Comparison of ENCODE assay signal across 10 cellular contexts in the genomic region with DNA sequence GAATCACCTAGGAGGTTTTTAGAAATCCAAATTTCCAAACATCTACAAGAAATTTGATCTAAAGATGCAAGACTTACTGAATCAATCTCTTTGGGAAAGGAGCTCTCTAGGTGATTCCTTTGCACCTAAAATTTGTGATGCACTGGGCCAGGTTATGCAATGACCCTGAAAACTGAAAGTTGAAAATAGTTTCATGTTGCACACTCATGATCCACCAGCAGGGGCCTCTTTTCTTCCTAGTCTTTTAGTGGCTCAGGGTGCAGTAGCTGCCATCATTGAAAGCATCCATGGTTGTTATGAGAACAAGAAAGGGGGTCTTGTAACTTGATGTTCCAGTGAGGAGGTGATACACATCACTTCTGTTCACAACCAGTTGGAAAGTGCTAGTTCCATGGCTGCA.
DNase-seq lines count a peak whose midpoint lies in the region; ATAC-seq and TF ChIP-seq lines count a peak whose summit lies in the region.
"Had no signal": no experiment of that assay in that cellular context is flagged by ENCODE, and none has a peak within 500 bp of the region (broad histone marks: within the 10 kb centered on the region; RNA-seq: fewer than 3 reads in every experiment).

No MANE protein-coding gene starts in this region.

- CTCF ChIA-PET in AG04450 (lab: Charles Lee), result no interaction called here

- H3K27ac ChIP-seq in AG04450 (ENCODE audit: low read depth, low read length) (no peak overlapping the region), Karpas-422 (ENCODE audit: low read length) (no peak overlapping the region)

- H2AFZ ChIP-seq in Karpas-422 (ENCODE audit: low read length), result no peak overlapping the region

- no peak overlapping the region for H3K4me3 Mint-ChIP-seq in endothelial cell (ENCODE audit: unreplicated experiment)
- H3K4me3 Mint-ChIP-seq: B cell; T-helper 1 cell treated with Interleukin-12 subunit alpha and Interleukin-12 subunit beta and Interleukin-4 antibody, amounts not matched to agents 30 μg/mL and 1 μg/mL, for 36 hours had no signal

- peaks cover 25% of the 10 kb centered on the region for H3K4me1 Mint-ChIP-seq in endothelial cell (ENCODE audit: unreplicated experiment)

- no peak overlapping the region for H3K9ac ChIP-seq in Karpas-422 (ENCODE audit: low read length)

- H3K4me3 ChIP-seq in AG04450 (ENCODE audit: low read depth, low read length), result no peak overlapping the region
- no peak overlapping the region for H3K4me3 ChIP-seq in Karpas-422 (ENCODE audit: low read length)

- H3K27me3 ChIP-seq in AG04450 (ENCODE audit: control insufficient read depth, insufficient read depth, low read length) (no peaks in the 10 kb centered on the region), Karpas-422 (ENCODE audit: low read length) (no peaks in the 10 kb centered on the region)

- H3K36me3 Mint-ChIP-seq in endothelial cell (ENCODE audit: low read depth, unreplicated experiment), result no peaks in the 10 kb centered on the region

- peak; percentile 77 for ATAC-seq in GM19467 (IDR thresholded peaks at IDR 0.05; ENCODE audit: unreplicated experiment)

- H3K4me2 ChIP-seq in Karpas-422 (ENCODE audit: low read depth, low read length, poor library complexity, severe bottlenecking), result no peak overlapping the region

- TF ChIP-seq CTCF in AG04450 (IDR thresholded peaks at IDR 0.05; ENCODE audit: low read depth, low read length), result peak; percentile 39
- TF ChIP-seq CTCF in endothelial cell (IDR thresholded peaks at IDR 0.05; ENCODE audit: unreplicated experiment), result peak; percentile 66

- POLR2A ChIA-PET in AG04450 (lab: Yijun Ruan, JAX), result no interaction called here

- no peaks in the 10 kb centered on the region for H3K79me2 ChIP-seq in Karpas-422 (ENCODE audit: low read length)

- DNase-seq in AG04450 (ENCODE audit: low read depth, low spot score) (no peak), Karpas-422 (peak; percentile 54), endothelial cell (ENCODE audit: low spot score) (no peak), HuH-7.5 (ENCODE audit: low spot score) (no peak)
- DNase-seq in stimulated activated CD4-positive, alpha-beta T cell treated with anti-CD3 and anti-CD28 coated beads, Interleukin-4, amount 100 ng/mL, for 1 hour, result no peak
- no peak for DNase-seq in stimulated activated naive CD4-positive, alpha-beta T cell (lab: John Stamatoyannopoulos, UW)
- no peak for DNase-seq in activated CD8-positive, alpha-beta memory T cell treated with anti-CD3 and anti-CD28 coated beads for 24 hours

- H3K27me3 Mint-ChIP-seq in endothelial cell (ENCODE audit: unreplicated experiment), result peaks cover 7% of the 10 kb centered on the region
- H3K27me3 Mint-ChIP-seq: B cell had no signal

- no peaks in the 10 kb centered on the region for H4K20me1 ChIP-seq in Karpas-422 (ENCODE audit: insufficient read depth, low read depth, low read length)

- no peaks in the 10 kb centered on the region for H3K36me3 ChIP-seq in Karpas-422 (ENCODE audit: insufficient read depth, low read length)

- no peak overlapping the region for H3K27ac Mint-ChIP-seq in endothelial cell (ENCODE audit: unreplicated experiment)
- H3K27ac Mint-ChIP-seq: B cell; T-helper 1 cell treated with Interleukin-12 subunit alpha and Interleukin-12 subunit beta and Interleukin-4 antibody, amounts not matched to agents 30 μg/mL and 1 μg/mL, for 36 hours had no signal

- H3K4me1 ChIP-seq in Karpas-422 (ENCODE audit: low read length), result no peaks in the 10 kb centered on the region

- no peaks in the 10 kb centered on the region for H3K9me3 Mint-ChIP-seq in endothelial cell (ENCODE audit: unreplicated experiment)
- H3K9me3 Mint-ChIP-seq: T-helper 1 cell treated with Interleukin-12 subunit alpha and Interleukin-12 subunit beta and Interleukin-4 antibody, amounts not matched to agents 30 μg/mL and 1 μg/mL, for 36 hours had no signal

- H3K9me2 ChIP-seq in Karpas-422 (replicated peaks; ENCODE audit: insufficient read depth, low read length), result no peaks in the 10 kb centered on the region

- H3K9me3 ChIP-seq in AG04450 (ENCODE audit: control insufficient read depth, insufficient read depth, low read length) (no peaks in the 10 kb centered on the region), Karpas-422 (ENCODE audit: low read length) (no peaks in the 10 kb centered on the region)
